In genomic region chr10:69103784-69104183, GRCh38 we compare ENCODE assay signal across 17 cellular contexts. TPM values are rescaled to one million over a fixed set of nuclear protein-coding genes. Genes with fewer than 3 reads are reported as not detected.
DNase-seq lines count a peak whose midpoint lies in the region; ATAC-seq, FAIRE-seq and TF ChIP-seq lines count a peak whose summit lies in the region.
"Had no signal": no experiment of that assay in that cellular context is flagged by ENCODE, and none has a peak within 500 bp of the region (broad histone marks: within the 10 kb centered on the region; RNA-seq: fewer than 3 reads in every experiment).

No MANE protein-coding gene starts in this region.

- no peak overlapping the region for H3K4me3 Mint-ChIP-seq in activated CD8-positive, alpha-beta memory T cell treated with anti-CD3 and anti-CD28 coated beads, Interleukin-2, amount 10 ng/mL, durations not matched to agents 7 days and 5 days
- H3K4me3 Mint-ChIP-seq: CD14-positive monocyte; CD8-positive, alpha-beta memory T cell; H9; IgD-negative memory B cell had no signal

- 0 out of 2 replicates have a peak, but pooled peaks have one; percentile 43 for TF ChIP-seq POLR2A in GM12891 (IDR thresholded peaks at IDR 0.05; ENCODE audit: low read depth, low read length)

- H3K4me3 ChIP-seq in neutrophil (ENCODE audit: low read depth in 1 of 2, low read length in 1 of 2), result no peak overlapping the region

- peak overlapping the region; percentile 72 for H3K27ac ChIP-seq in neutrophil
- H3K27ac ChIP-seq: 22Rv1 had no signal

- H3K27ac Mint-ChIP-seq in activated CD8-positive, alpha-beta memory T cell treated with anti-CD3 and anti-CD28 coated beads, Interleukin-2, amount 10 ng/mL, durations not matched to agents 7 days and 5 days, result no peak overlapping the region
- H3K27ac Mint-ChIP-seq: H9, IgD-negative memory B cell had no signal

- TF ChIP-seq CTCF in neutrophil (IDR thresholded peaks at IDR 0.05), result no peak

- peaks cover 33% of the 10 kb centered on the region for H3K4me1 Mint-ChIP-seq in activated CD8-positive, alpha-beta memory T cell treated with anti-CD3 and anti-CD28 coated beads, Interleukin-2, amount 10 ng/mL, durations not matched to agents 7 days and 5 days

- CTCF ChIA-PET in activated CD8-positive, alpha-beta memory T cell treated with anti-CD3 and anti-CD28 coated beads, Interleukin-2, amount 10 ng/mL, durations not matched to agents 7 days and 5 days (lab: Charles Lee), result interaction anchor here (1.0 to 2.9 kb wide), 2 partner anchors 71 to 99 kb away, joined by 3 to 13 read pairs; no protein-coding TSS in a partner anchor

- H3K9me3 ChIP-seq in neutrophil, result peaks cover 17% of the 10 kb centered on the region
- H3K9me3 ChIP-seq: Caco-2 had no signal

- no peaks in the 10 kb centered on the region for H3K27me3 ChIP-seq in neutrophil

- no peak for ATAC-seq in activated CD8-positive, alpha-beta memory T cell treated with anti-CD3 and anti-CD28 coated beads, Interleukin-2, amount 10 ng/mL, durations not matched to agents 7 days and 5 days
- no peak for ATAC-seq in HG03045 (IDR thresholded peaks at IDR 0.05; ENCODE audit: unreplicated experiment)

- H3K36me3 ChIP-seq in neutrophil, result peaks cover 80% of the 10 kb centered on the region

- H3K4me1 ChIP-seq in neutrophil (ENCODE audit: control insufficient read depth in 1 of 2, insufficient read depth in 1 of 2, low read depth in 1 of 2, low read length in 1 of 2), result peaks cover 42 to 51% of the 10 kb centered on the region in 2 experiments
- H3K4me1 ChIP-seq: Caco-2 had no signal

- no peak for FAIRE-seq in GM12891 (lab: Jason Lieb, UNC)

- DNase-seq in activated CD8-positive, alpha-beta memory T cell treated with anti-CD3 and anti-CD28 coated beads, Interleukin-2, amount 10 ng/mL, durations not matched to agents 7 days and 5 days, result peak; percentile 9
- no peak for DNase-seq in activated CD8-positive, alpha-beta memory T cell treated with anti-CD3 and anti-CD28 coated beads for 24 hours
- DNase-seq in GM12891 (ENCODE audit: insufficient read length, low spot score) (no peak), dermis blood vessel endothelial cell (peak; percentile 45), islet precursor cell (no peak)
- DNase-seq in activated naive CD4-positive, alpha-beta T cell treated with anti-CD3 and anti-CD28 coated beads, Interleukin-2, amount 50 U/mL, for 16 hours, result no peak
- DNase-seq: CD8-positive, alpha-beta memory T cell; DND-41; GDM1; GOT3; H9 had no signal

- H3K36me3 Mint-ChIP-seq in activated CD8-positive, alpha-beta memory T cell treated with anti-CD3 and anti-CD28 coated beads, Interleukin-2, amount 10 ng/mL, durations not matched to agents 7 days and 5 days, result peaks cover 53% of the 10 kb centered on the region

- no peaks in the 10 kb centered on the region for H3K27me3 Mint-ChIP-seq in activated CD8-positive, alpha-beta memory T cell treated with anti-CD3 and anti-CD28 coated beads, Interleukin-2, amount 10 ng/mL, durations not matched to agents 7 days and 5 days
- H3K27me3 Mint-ChIP-seq: CD8-positive, alpha-beta memory T cell; IgD-negative memory B cell had no signal

- H3K9me3 Mint-ChIP-seq in activated CD8-positive, alpha-beta memory T cell treated with anti-CD3 and anti-CD28 coated beads, Interleukin-2, amount 10 ng/mL, durations not matched to agents 7 days and 5 days (ENCODE audit: low read depth), result no peaks in the 10 kb centered on the region
- H3K9me3 Mint-ChIP-seq: CD8-positive, alpha-beta memory T cell; H9; IgD-negative memory B cell had no signal

TF ChIP-seq in GM12891, 5 proteins besides CTCF, POLR2A, EP300 and RAD21:
- TF ChIP-seq POU2F2 (IDR thresholded peaks at IDR 0.05; ENCODE audit: low read depth, low read length) (no peak), TAF1 (IDR thresholded peaks at IDR 0.05; ENCODE audit: low read depth, low read length) (no peak)

RNA-seq across cellular contexts. Expression of gene SRGN, which starts 15.9 kb away (rescaled TPM):
- 100 to 1,000 TPM; 366 to 616 TPM for total RNA-seq in activated CD8-positive, alpha-beta memory T cell treated with anti-CD3 and anti-CD28 coated beads, Interleukin-2, amount 10 ng/mL, durations not matched to agents 7 days and 5 days
- polyA plus RNA-seq in GM12891 (2012; ENCODE audit: low read depth, missing spikeins), result 1,164 TPM
- 495 and 622 TPM in 2 replicates for total RNA-seq in dermis blood vessel endothelial cell
- total RNA-seq: Caco-2, H9 had no signal

RNA-seq across cellular contexts. Expression of gene VPS26A, which starts 20.2 kb away (rescaled TPM):
- 10 to 100 TPM; 53.6 to 58.1 TPM for total RNA-seq in activated CD8-positive, alpha-beta memory T cell treated with anti-CD3 and anti-CD28 coated beads, Interleukin-2, amount 10 ng/mL, durations not matched to agents 7 days and 5 days
- polyA plus RNA-seq in GM12891 (2012; ENCODE audit: low read depth, missing spikeins), result 19.7 TPM
- total RNA-seq in dermis blood vessel endothelial cell, result 34.5 and 56.8 TPM in 2 replicates

Comparison
In these comparisons a context has a peak if more than half of its experiments do, and no peak if none do; other contexts are left out.
1. DNase-seq: peak in activated CD8-positive, alpha-beta memory T cell treated with anti-CD3 and anti-CD28 coated beads, Interleukin-2, amount 10 ng/mL, durations not matched to agents 7 days and 5 days (single experiment) and dermis blood vessel endothelial cell (single experiment); none in activated CD8-positive, alpha-beta memory T cell treated with anti-CD3 and anti-CD28 coated beads for 24 hours (single experiment), GM12891 (single experiment), islet precursor cell (single experiment) and activated naive CD4-positive, alpha-beta T cell treated with anti-CD3 and anti-CD28 coated beads, Interleukin-2, amount 50 U/mL, for 16 hours (single experiment).